ENCODE assay signal across 1 cellular context in genomic region chr4:185215261-185215660, GRCh38.
A peak's percentile ranks its signal among the peaks of the same experiment; 100 is the strongest.
TF ChIP-seq lines count a peak whose summit lies in the region.

No MANE protein-coding gene starts in this region.

TF ChIP-seq in HepG2, 621 proteins besides CTCF, POLR2A, EP300 and RAD21:
- TF ChIP-seq ZNF512B (CRISPR knock-in tag; IDR thresholded peaks at IDR 0.05; ENCODE audit: borderline replicate concordance): no peak
- peak; percentile 19; the same call in 1 of the 2 replicates for TF ChIP-seq ZNF263 (CRISPR knock-in tag; IDR thresholded peaks at IDR 0.05)
- no peak for TF ChIP-seq SOX13 (IDR thresholded peaks at IDR 0.05)
- TF ChIP-seq SOX13 (CRISPR knock-in tag; conservative IDR thresholded peaks at IDR 0.05 in 1 of 2, IDR thresholded peaks at IDR 0.05 in 1 of 2): no peak
